In genomic region chr12:3152892-3153291, GRCh38 we compare ENCODE assay signal across 16 cellular contexts.
DNase-seq lines count a peak whose midpoint lies in the region; ATAC-seq lines count a peak whose summit lies in the region.
"Had no signal": no experiment of that assay in that cellular context is flagged by ENCODE, and none has a peak within 500 bp of the region (broad histone marks: within the 10 kb centered on the region; RNA-seq: fewer than 3 reads in every experiment).

No MANE protein-coding gene starts in this region.

- H3K27me3 Mint-ChIP-seq in activated CD4-positive, alpha-beta memory T cell treated with anti-CD3 and anti-CD28 coated beads for 36 hours, result peaks cover 5% of the 10 kb centered on the region
- H3K27me3 Mint-ChIP-seq in activated CD4-positive, alpha-beta memory T cell treated with anti-CD3 and anti-CD28 coated beads, Interleukin-2, amount 10 ng/mL, durations not matched to agents 7 days and 5 days, result peaks cover 18% of the 10 kb centered on the region
- H3K27me3 Mint-ChIP-seq in effector memory CD8-positive, alpha-beta T cell, result peaks cover 37 to 38% of the 10 kb centered on the region in 2 donors
- H3K27me3 Mint-ChIP-seq in stimulated activated memory B cell treated with anti-CD40 and anti-IgM and Interleukin-4, amounts not matched to agents 10 μg/mL and 1 μg/mL and 100 μg/mL, for 72 hours, result peaks cover 58% of the 10 kb centered on the region

- no peaks in the 10 kb centered on the region for H3K4me1 Mint-ChIP-seq in activated CD4-positive, alpha-beta memory T cell treated with anti-CD3 and anti-CD28 coated beads for 36 hours (ENCODE audit: low read depth)
- H3K4me1 Mint-ChIP-seq in activated CD4-positive, alpha-beta memory T cell treated with anti-CD3 and anti-CD28 coated beads, Interleukin-2, amount 10 ng/mL, durations not matched to agents 7 days and 5 days, result no peaks in the 10 kb centered on the region
- H3K4me1 Mint-ChIP-seq in effector memory CD8-positive, alpha-beta T cell (ENCODE audit: low read depth in 2 of 2), result peaks cover 0 to 7% of the 10 kb centered on the region in 2 donors
- H3K4me1 Mint-ChIP-seq in stimulated activated memory B cell treated with anti-CD40 and anti-IgM and Interleukin-4, amounts not matched to agents 10 μg/mL and 1 μg/mL and 100 μg/mL, for 72 hours, result no peaks in the 10 kb centered on the region
- H3K4me1 Mint-ChIP-seq: activated B cell treated with CpG ODN at 0.5 μM for 24 hours had no signal

- POLR2A ChIA-PET in activated CD4-positive, alpha-beta memory T cell treated with anti-CD3 and anti-CD28 coated beads for 36 hours (lab: Charles Lee), result no interaction called here
- POLR2A ChIA-PET in activated CD4-positive, alpha-beta memory T cell treated with anti-CD3 and anti-CD28 coated beads, Interleukin-2, amount 10 ng/mL, durations not matched to agents 7 days and 5 days (lab: Charles Lee), result no interaction called here

- DNase-seq in activated CD4-positive, alpha-beta memory T cell treated with anti-CD3 and anti-CD28 coated beads for 36 hours, result peak; percentile 33
- DNase-seq in activated CD4-positive, alpha-beta memory T cell treated with anti-CD3 and anti-CD28 coated beads, Interleukin-2, amount 10 ng/mL, durations not matched to agents 7 days and 5 days, result no peak
- peak; percentile 42 for DNase-seq in Jurkat, Clone E6-1 (ENCODE audit: low read depth, low spot score)
- DNase-seq in effector memory CD8-positive, alpha-beta T cell, result no peak
- DNase-seq in kidney glomerular epithelial cell (lab: John Stamatoyannopoulos, UW), result no peak
- DNase-seq in cerebellar nuclear complex (lab: John Stamatoyannopoulos, UW), result no peak
- DNase-seq: activated B cell treated with CpG ODN at 0.5 μM for 24 hours; activated T-cell treated with anti-CD3 and anti-CD28 coated beads, Interleukin-2, amount 50 U/mL, for 1 hour; cortex of kidney; esophagus squamous epithelium; hippocampal formation; Kasumi-1; NCI-H1417 treated with DMSO at 0.1 percent for 48 hours; NCI-H446 treated with DMSO at 0.1 percent for 48 hours had no signal

- H3K4me3 Mint-ChIP-seq in activated CD4-positive, alpha-beta memory T cell treated with anti-CD3 and anti-CD28 coated beads for 36 hours, result no peak overlapping the region
- no peak overlapping the region for H3K4me3 Mint-ChIP-seq in activated CD4-positive, alpha-beta memory T cell treated with anti-CD3 and anti-CD28 coated beads, Interleukin-2, amount 10 ng/mL, durations not matched to agents 7 days and 5 days
- no peak overlapping the region for H3K4me3 Mint-ChIP-seq in effector memory CD8-positive, alpha-beta T cell
- H3K4me3 Mint-ChIP-seq in stimulated activated memory B cell treated with anti-CD40 and anti-IgM and Interleukin-4, amounts not matched to agents 10 μg/mL and 1 μg/mL and 100 μg/mL, for 72 hours, result no peak overlapping the region
- H3K4me3 Mint-ChIP-seq: activated B cell treated with CpG ODN at 0.5 μM for 24 hours had no signal

- CTCF ChIA-PET in activated CD4-positive, alpha-beta memory T cell treated with anti-CD3 and anti-CD28 coated beads for 36 hours (lab: Charles Lee), result interaction anchor here (1.7 kb wide), 1 partner anchor 50 kb away, joined by 7 read pairs; no protein-coding TSS in a partner anchor
- CTCF ChIA-PET in activated CD4-positive, alpha-beta memory T cell treated with anti-CD3 and anti-CD28 coated beads, Interleukin-2, amount 10 ng/mL, durations not matched to agents 7 days and 5 days (lab: Charles Lee), result interaction anchor here (1.6 to 2.7 kb wide), 2 partner anchors 18 to 147 kb away, joined by 3 to 11 read pairs; no protein-coding TSS in a partner anchor

- H3K9me3 Mint-ChIP-seq in activated CD4-positive, alpha-beta memory T cell treated with anti-CD3 and anti-CD28 coated beads for 36 hours, result no peaks in the 10 kb centered on the region
- no peaks in the 10 kb centered on the region for H3K9me3 Mint-ChIP-seq in activated CD4-positive, alpha-beta memory T cell treated with anti-CD3 and anti-CD28 coated beads, Interleukin-2, amount 10 ng/mL, durations not matched to agents 7 days and 5 days
- H3K9me3 Mint-ChIP-seq in effector memory CD8-positive, alpha-beta T cell, result no peaks in the 10 kb centered on the region
- no peaks in the 10 kb centered on the region for H3K9me3 Mint-ChIP-seq in stimulated activated memory B cell treated with anti-CD40 and anti-IgM and Interleukin-4, amounts not matched to agents 10 μg/mL and 1 μg/mL and 100 μg/mL, for 72 hours
- H3K9me3 Mint-ChIP-seq: activated B cell treated with CpG ODN at 0.5 μM for 24 hours had no signal

- H3K27ac Mint-ChIP-seq in activated CD4-positive, alpha-beta memory T cell treated with anti-CD3 and anti-CD28 coated beads for 36 hours, result no peak overlapping the region
- no peak overlapping the region for H3K27ac Mint-ChIP-seq in activated CD4-positive, alpha-beta memory T cell treated with anti-CD3 and anti-CD28 coated beads, Interleukin-2, amount 10 ng/mL, durations not matched to agents 7 days and 5 days
- H3K27ac Mint-ChIP-seq in effector memory CD8-positive, alpha-beta T cell, result peak overlapping the region in 1 of 2 donors; percentile 31
- no peak overlapping the region for H3K27ac Mint-ChIP-seq in stimulated activated memory B cell treated with anti-CD40 and anti-IgM and Interleukin-4, amounts not matched to agents 10 μg/mL and 1 μg/mL and 100 μg/mL, for 72 hours
- H3K27ac Mint-ChIP-seq: activated B cell treated with CpG ODN at 0.5 μM for 24 hours had no signal

- no peak overlapping the region for H3K4me3 ChIP-seq in Jurkat, Clone E6-1 (ENCODE audit: low read length)
- H3K4me3 ChIP-seq: esophagus squamous epithelium had no signal

- H3K36me3 Mint-ChIP-seq in activated CD4-positive, alpha-beta memory T cell treated with anti-CD3 and anti-CD28 coated beads for 36 hours, result no peaks in the 10 kb centered on the region
- no peaks in the 10 kb centered on the region for H3K36me3 Mint-ChIP-seq in activated CD4-positive, alpha-beta memory T cell treated with anti-CD3 and anti-CD28 coated beads, Interleukin-2, amount 10 ng/mL, durations not matched to agents 7 days and 5 days (ENCODE audit: low read depth)
- no peaks in the 10 kb centered on the region for H3K36me3 Mint-ChIP-seq in effector memory CD8-positive, alpha-beta T cell (ENCODE audit: insufficient read depth)
- no peaks in the 10 kb centered on the region for H3K36me3 Mint-ChIP-seq in stimulated activated memory B cell treated with anti-CD40 and anti-IgM and Interleukin-4, amounts not matched to agents 10 μg/mL and 1 μg/mL and 100 μg/mL, for 72 hours

- intact Hi-C loops in activated CD4-positive, alpha-beta memory T cell treated with anti-CD3 and anti-CD28 coated beads for 36 hours (cut with micrococcal nuclease), result no loop called here

- ATAC-seq in effector memory CD8-positive, alpha-beta T cell (replicated peaks), result peak; percentile 21
- peak; percentile 44 for ATAC-seq in stimulated activated memory B cell treated with anti-CD40 and anti-IgM and Interleukin-4, amounts not matched to agents 10 μg/mL and 1 μg/mL and 100 μg/mL, for 72 hours
- ATAC-seq in activated CD4-positive, CD25-positive, alpha-beta regulatory T cell treated with anti-CD3 and anti-CD28 coated beads, Interleukin-2, amount 50 U/mL, for 24 hours, result no peak

Comparison
In these comparisons a context has a peak if more than half of its experiments do, and no peak if none do; other contexts are left out.
1. DNase-seq: peak in activated CD4-positive, alpha-beta memory T cell treated with anti-CD3 and anti-CD28 coated beads for 36 hours (single experiment) and Jurkat, Clone E6-1 (single experiment); none in activated CD4-positive, alpha-beta memory T cell treated with anti-CD3 and anti-CD28 coated beads, Interleukin-2, amount 10 ng/mL, durations not matched to agents 7 days and 5 days (single experiment), effector memory CD8-positive, alpha-beta T cell (0 of 3), kidney glomerular epithelial cell (single experiment) and cerebellar nuclear complex (0 of 2).
2. ATAC-seq: peak in effector memory CD8-positive, alpha-beta T cell (single experiment) and stimulated activated memory B cell treated with anti-CD40 and anti-IgM and Interleukin-4, amounts not matched to agents 10 μg/mL and 1 μg/mL and 100 μg/mL, for 72 hours (single experiment); none in activated CD4-positive, CD25-positive, alpha-beta regulatory T cell treated with anti-CD3 and anti-CD28 coated beads, Interleukin-2, amount 50 U/mL, for 24 hours (0 of 2).